Comparison of ENCODE assay signal across 34 cellular contexts in genomic region chr2:193279361-193279760, GRCh38.
"Had no signal": no experiment of that assay in that cellular context is flagged by ENCODE, and none has a peak within 500 bp of the region (broad histone marks: within the 10 kb centered on the region; RNA-seq: fewer than 3 reads in every experiment).

No MANE protein-coding gene starts in this region.

- H3K4me2 ChIP-seq: KMS-11 had no signal

- H3K9me3 ChIP-seq: MG63 had no signal

- H3K27ac ChIP-seq: KMS-11 had no signal

- H3K36me3 ChIP-seq: MG63 had no signal

- H3K27me3 ChIP-seq: MG63 had no signal

- H3K4me3 ChIP-seq: MG63 had no signal

- H3K9ac ChIP-seq: KMS-11 had no signal

- DNase-seq: Karpas-422, Kasumi-1, MG63, MM.1S, MV-4-11, NCI-H1048, NCI-H1092, NCI-H1092 treated with DMSO at 0.1 percent for 48 hours, NCI-H1105, NCI-H1105 treated with DMSO at 0.1 percent for 48 hours, NCI-H1417, NCI-H1417 treated with DMSO at 0.1 percent for 48 hours, NCI-H1436, NCI-H1436 treated with DMSO at 0.1 percent for 48 hours, NCI-H146, NCI-H1694, NCI-H1694 treated with DMSO at 0.1 percent for 48 hours, NCI-H187, NCI-H187 treated with DMSO at 0.1 percent for 48 hours, NCI-H1930, NCI-H2029, NCI-H2029 treated with DMSO at 0.1 percent for 48 hours, NCI-H2081, NCI-H2081 treated with DMSO at 0.1 percent for 48 hours, NCI-H2107, NCI-H2171, NCI-H2171 treated with DMSO at 0.1 percent for 48 hours, NCI-H2227 treated with DMSO at 0.1 percent for 48 hours, NCI-H226, NCI-H345, NCI-H446, NCI-H446 treated with DMSO at 0.1 percent for 48 hours, NCI-H510A had no signal
